Comparison of ENCODE assay signal across 10 cellular contexts in the genomic region with DNA sequence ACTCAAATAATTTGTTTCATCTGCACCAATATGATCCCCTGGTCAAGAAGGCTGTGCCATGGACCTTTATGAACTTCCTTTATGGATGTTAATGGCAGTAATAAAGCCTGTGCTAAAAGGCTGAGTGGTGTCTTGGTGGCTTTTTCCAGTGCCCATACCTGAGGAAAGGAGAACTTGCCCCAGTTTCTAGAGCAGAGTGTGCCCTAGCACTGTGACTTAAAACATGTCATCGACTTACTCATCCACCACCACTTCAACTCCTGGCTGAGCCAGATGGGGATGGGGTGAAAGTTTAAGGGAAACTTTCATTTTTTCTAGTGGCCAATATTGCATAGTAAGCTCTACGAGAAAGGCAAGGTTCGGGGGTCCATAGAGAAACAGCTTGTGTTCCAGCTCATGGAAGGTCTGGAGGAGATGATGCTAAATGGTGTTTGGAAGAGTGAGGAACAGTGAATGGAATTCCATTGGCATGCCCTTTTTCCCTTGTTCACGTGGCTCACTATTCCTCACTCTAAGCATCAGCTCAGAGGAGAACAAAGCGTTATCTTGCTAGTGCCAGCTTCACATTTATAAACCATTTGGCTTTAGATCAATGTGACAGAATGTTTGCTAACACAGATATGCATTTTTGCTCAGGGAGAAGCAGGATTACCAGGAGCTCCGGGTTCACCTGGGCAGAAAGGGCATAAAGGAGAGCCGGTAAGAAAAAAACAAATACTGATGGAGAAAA.
"Had no signal": no experiment of that assay in that cellular context is flagged by ENCODE, and none has a peak within 500 bp of the region (broad histone marks: within the 10 kb centered on the region; RNA-seq: fewer than 3 reads in every experiment).

No MANE protein-coding gene starts in this region.

- ATAC-seq: activated CD4-positive, alpha-beta T cell treated with anti-CD3 and anti-CD28 coated beads for 36 hours; activated naive CD4-positive, alpha-beta T cell treated with anti-CD3 and anti-CD28 coated beads, Interleukin-2, amount 50 U/mL, for 72 hours; naive thymus-derived CD8-positive, alpha-beta T cell; stimulated activated naive CD8-positive, alpha-beta T cell treated with anti-CD3 and anti-CD28 coated beads, Interleukin-15, Interleukin-2, amounts not matched to agents 100 U/mL and 50 U/mL, for 24 hours; WTC11 had no signal

- H3K9me3 ChIP-seq: adrenal gland had no signal

- H3K4me3 ChIP-seq: adrenal gland had no signal

- H3K4me1 ChIP-seq: adrenal gland had no signal

- H3K36me3 ChIP-seq: adrenal gland had no signal

- H3K27ac ChIP-seq: adrenal gland had no signal

- H3K27me3 ChIP-seq: adrenal gland had no signal

- DNase-seq: activated CD4-positive, alpha-beta T cell treated with anti-CD3 and anti-CD28 coated beads for 36 hours; activated CD4-positive, alpha-beta T cell treated with anti-CD3 and anti-CD28 coated beads, Interleukin-2, amount 50 U/mL, for 48 hours; activated gamma-delta T cell treated with Interleukin-2 at 50 U/mL for 16 hours; adrenal gland; erythroblast; naive thymus-derived CD8-positive, alpha-beta T cell; stimulated activated naive CD8-positive, alpha-beta T cell treated with anti-CD3 and anti-CD28 coated beads, Interleukin-15, Interleukin-2, amounts not matched to agents 100 U/mL and 50 U/mL, for 24 hours; substantia nigra had no signal
